10 cellular contexts compared by ENCODE assay signal in the genomic region with DNA sequence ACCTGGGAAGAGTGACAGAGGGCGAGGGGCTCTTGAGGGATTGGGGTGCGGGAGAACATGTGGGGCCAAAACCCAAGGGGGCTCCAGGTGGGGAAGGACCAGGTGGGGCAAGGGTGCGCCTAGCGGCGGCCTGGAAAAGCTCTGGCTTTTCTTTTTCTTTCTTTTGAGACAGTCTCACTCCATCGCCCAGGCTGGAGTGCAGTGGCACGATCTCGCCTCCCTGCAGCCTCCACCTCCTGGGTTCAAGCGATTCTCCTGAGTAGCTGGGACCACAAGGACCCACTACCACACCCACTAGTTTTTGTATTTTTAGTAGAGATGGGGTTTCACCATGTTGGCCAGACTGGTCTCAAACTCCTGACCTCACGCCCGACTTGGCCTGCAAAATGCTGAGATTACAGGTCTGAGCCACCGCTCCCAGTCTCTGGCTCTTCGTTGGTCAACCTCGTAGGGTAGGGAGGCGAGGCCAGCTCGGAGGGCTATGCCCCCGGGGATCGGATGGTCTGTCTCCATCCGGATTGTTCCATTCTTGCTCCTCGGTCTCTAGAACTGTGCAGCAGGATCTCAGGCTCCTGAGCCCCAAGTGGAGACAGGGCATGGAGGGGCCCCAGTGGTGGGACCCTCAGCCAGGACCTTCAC. TPM values are rescaled to one million over a fixed set of nuclear protein-coding genes. Genes with fewer than 3 reads are reported as not detected.
DNase-seq lines count a peak whose midpoint lies in the region; ATAC-seq, FAIRE-seq and TF ChIP-seq lines count a peak whose summit lies in the region.
"Had no signal": no experiment of that assay in that cellular context is flagged by ENCODE, and none has a peak within 500 bp of the region (broad histone marks: within the 10 kb centered on the region; RNA-seq: fewer than 3 reads in every experiment).

No MANE protein-coding gene starts in this region.

- 46% methylated on average over 15 of the region's 20 CpGs; no CpG with 5 or more reads in 1 of the 2 experiments for WGBS in H1 (ENCODE audit: extremely low coverage in 1 of 2, insufficient coverage in 1 of 2, insufficient read length in 1 of 2, insufficient replicate concordance in 2 of 2, low coverage in 1 of 2, low lambda C conversion rate in 2 of 2, missing lambda C conversion rate in 1 of 2), 2 experiments
- 83 to 84% methylated on average over 20 of the region's 20 CpGs for WGBS in pancreas, 2 donors

- H2BK12ac ChIP-seq in H1 (ENCODE audit: low read depth, low read length) = peak overlapping the region; percentile 55; the same call in 1 of the 2 replicates

- H4K91ac ChIP-seq in H1 (replicated peaks; ENCODE audit: insufficient read length, low read length) = no peak overlapping the region

- H3K9me2 ChIP-seq in DOHH2 (replicated peaks; ENCODE audit: control insufficient read depth, low read length) (no peaks in the 10 kb centered on the region), MM.1S (replicated peaks; ENCODE audit: insufficient read depth, low read length) (no peaks in the 10 kb centered on the region)

- H3K4me1 ChIP-seq in DOHH2 (ENCODE audit: control insufficient read depth, low read length) (peaks cover 47% of the 10 kb centered on the region), MM.1S (ENCODE audit: low read length) (peaks cover 11% of the 10 kb centered on the region), H1 (replicated peaks in 1 of 4; ENCODE audit: control insufficient read depth in 3 of 4, insufficient read depth in 4 of 4, low read length in 3 of 4) (peaks cover 0 to 14% (median 13%) of the 10 kb centered on the region in 4 experiments; a peak in 6 of 7 replicates), pancreas (no peaks in the 10 kb centered on the region)

- POLR2A ChIA-PET in H1 (lab: Charles Lee; ENCODE audit: partially characterized antibody) = interaction anchor here (1.1 to 9.2 kb wide), 6 partner anchors 11 to 132 kb away, joined by 3 to 216 read pairs (median 7); no protein-coding TSS in a partner anchor

- TF ChIP-seq POLR2A in H1 (IDR thresholded peaks at IDR 0.05; ENCODE audit: control extremely low read depth in 1 of 2, low read depth in 2 of 2, low read length in 2 of 2) = no peak

- H3K4me2 ChIP-seq in DOHH2 (ENCODE audit: low read length) = peak overlapping the region; percentile 92
- peak overlapping the region; percentile 99 for H3K4me2 ChIP-seq in MM.1S (ENCODE audit: low read depth, low read length)
- H3K4me2 ChIP-seq in H1 (ENCODE audit: insufficient read depth in 1 of 2, low read depth in 2 of 2, low read length in 2 of 2) = peak overlapping the region; percentile 87 to 94

- no peak overlapping the region for H4K5ac ChIP-seq in H1 (ENCODE audit: insufficient read length, low read depth, low read length)

- peak overlapping the region; percentile 88; the same call in 1 of the 2 replicates for H3K9ac ChIP-seq in MM.1S (ENCODE audit: low read length)
- H3K9ac ChIP-seq in H1 (replicated peaks in 1 of 4; ENCODE audit: extremely low read depth in 1 of 4, low read depth in 3 of 4, low read length in 3 of 4) = peak overlapping the region in 1 of 4 experiments; percentile 1; a peak in 1 of 7 replicates

- H3F3A ChIP-seq in DOHH2 (ENCODE audit: control insufficient read depth, insufficient read depth) (peaks cover 27% of the 10 kb centered on the region), MM.1S (ENCODE audit: insufficient read depth, low read length) (peaks cover 55% of the 10 kb centered on the region)

- TF ChIP-seq CTCF in DOHH2 (IDR thresholded peaks at IDR 0.05; ENCODE audit: low read depth, low read length, poor library complexity, severe bottlenecking) (peak; percentile 69), MM.1S (IDR thresholded peaks at IDR 0.05; ENCODE audit: low read length) (peak; percentile 56), H1 (IDR thresholded peaks at IDR 0.05; ENCODE audit: control extremely low read depth in 1 of 3, insufficient read depth in 1 of 3, low read depth in 1 of 3, low read length in 3 of 3) (peak; percentile 32 to 45 (median 36); a peak in 3 of 4 replicates), pancreas (IDR thresholded peaks at IDR 0.05) (no peak)

- CTCF ChIA-PET in H1 (lab: Charles Lee; ENCODE audit: partially characterized antibody) = interaction anchor here (0.5 to 8.0 kb wide), 13 partner anchors 9 to 157 kb away, joined by 3 to 96 read pairs (median 4); no protein-coding TSS in a partner anchor

- no peak overlapping the region for H2BK15ac ChIP-seq in H1 (ENCODE audit: low read length)

- 0 out of 2 replicates have a peak overlapping the region, but pooled peaks have one; percentile 32 for H2BK20ac ChIP-seq in H1 (ENCODE audit: low read length)

- H2BK120ac ChIP-seq in H1 (replicated peaks; ENCODE audit: low read depth, low read length) = no peak overlapping the region

- peaks cover 40% of the 10 kb centered on the region for H3K79me2 ChIP-seq in DOHH2 (ENCODE audit: control insufficient read depth, low read length)
- peaks cover 42% of the 10 kb centered on the region for H3K79me2 ChIP-seq in MM.1S (ENCODE audit: low read length)
- peaks cover 0 to 7% of the 10 kb centered on the region in 2 experiments; a peak in 1 of 4 replicates for H3K79me2 ChIP-seq in H1 (ENCODE audit: control insufficient read depth in 1 of 2, insufficient read depth in 2 of 2, low read length in 2 of 2)

- H3K9me3 ChIP-seq in DOHH2 (ENCODE audit: control insufficient read depth, insufficient read depth, low read length) (peaks cover 19% of the 10 kb centered on the region), MM.1S (replicated peaks; ENCODE audit: insufficient read depth, low read length) (no peaks in the 10 kb centered on the region), H1 (ENCODE audit: insufficient read depth in 2 of 2, low read depth in 1 of 2, low read length in 1 of 2) (peaks cover 0 to 8% of the 10 kb centered on the region in 2 experiments; a peak in 2 of 4 replicates), pancreas (no peaks in the 10 kb centered on the region)
- H3K9me3 ChIP-seq: gastrocnemius medialis had no signal

- FAIRE-seq in H1 (lab: Jason Lieb, UNC) = no peak
- no peak for FAIRE-seq in pancreas (lab: Jason Lieb, UNC)

- H3K23me2 ChIP-seq in H1 (ENCODE audit: low read depth, low read length) = peaks cover 22% of the 10 kb centered on the region; the same call in 1 of the 2 replicates

- H2AK5ac ChIP-seq in H1 (ENCODE audit: low read depth, low read length) = no peak overlapping the region

- H3K36me3 ChIP-seq in DOHH2 (ENCODE audit: control insufficient read depth, low read length) (peaks cover 30% of the 10 kb centered on the region), MM.1S (replicated peaks; ENCODE audit: insufficient read depth, low read length) (0 out of 2 replicates have a peak, but pooled peaks cover 2% of the 10 kb centered on the region), H1 (ENCODE audit: control insufficient read depth in 2 of 4, insufficient read depth in 4 of 4, low read length in 3 of 4) (peaks cover 0 to 5% (median 0%) of the 10 kb centered on the region in 4 experiments; a peak in 1 of 8 replicates), pancreas (no peaks in the 10 kb centered on the region)
- H3K36me3 ChIP-seq: gastrocnemius medialis had no signal

- no peak overlapping the region for H3K56ac ChIP-seq in H1 (replicated peaks; ENCODE audit: insufficient read length, low read depth, low read length)

- ATAC-seq in pancreas (no peak), HG02623 (IDR thresholded peaks at IDR 0.05; ENCODE audit: unreplicated experiment) (no peak), HG03469 (IDR thresholded peaks at IDR 0.05; ENCODE audit: unreplicated experiment) (no peak), GM21723 (IDR thresholded peaks at IDR 0.05; ENCODE audit: unreplicated experiment) (no peak)
- ATAC-seq: activated CD4-positive, CD25-positive, alpha-beta regulatory T cell treated with anti-CD3 and anti-CD28 coated beads, Interleukin-2, amount 50 U/mL, for 24 hours; gastrocnemius medialis had no signal

- no peak overlapping the region; the same call in 1 of the 2 replicates for H4K8ac ChIP-seq in H1 (ENCODE audit: extremely low read depth, insufficient read depth, low read length)

- H3K27me3 ChIP-seq in DOHH2 (ENCODE audit: control insufficient read depth, low read length) (no peaks in the 10 kb centered on the region), MM.1S (replicated peaks; ENCODE audit: insufficient read depth, low read length) (no peaks in the 10 kb centered on the region), H1 (replicated peaks in 1 of 4; ENCODE audit: control insufficient read depth in 3 of 4, extremely low read depth in 1 of 4, insufficient read depth in 3 of 4, low read length in 3 of 4) (peaks cover 10 to 40% (median 34%) of the 10 kb centered on the region in 4 experiments), pancreas (no peaks in the 10 kb centered on the region)
- H3K27me3 ChIP-seq: gastrocnemius medialis had no signal

- H2BK5ac ChIP-seq in H1 (ENCODE audit: low read depth, low read length) = peak overlapping the region; percentile 44; the same call in 1 of the 2 replicates

- no peak overlapping the region for H3K23ac ChIP-seq in H1 (ENCODE audit: insufficient read length)

- no peak for TF ChIP-seq RAD21 in H1 (IDR thresholded peaks at IDR 0.05 in 1 of 2, conservative IDR thresholded peaks at IDR 0.05 in 1 of 2; ENCODE audit: low read depth in 2 of 2, low read length in 2 of 2)

- H3K14ac ChIP-seq in H1 (ENCODE audit: insufficient read length) = no peak overlapping the region

- DNase-seq in MM.1S = peak; percentile 53
- no peak for DNase-seq in H1 (ENCODE audit: low read depth in 1 of 2, low spot score in 2 of 2)
- peak in 1 of 6 donors; percentile 42 for DNase-seq in pancreas
- DNase-seq in cerebellar cortex (ENCODE audit: low spot score) = no peak

- peak overlapping the region; percentile 93 for H3K27ac ChIP-seq in DOHH2 (ENCODE audit: low read depth, low read length)
- peak overlapping the region; percentile 83; the same call in 1 of the 2 replicates for H3K27ac ChIP-seq in MM.1S (ENCODE audit: low read length)
- no peak overlapping the region for H3K27ac ChIP-seq in H1 (ENCODE audit: low read depth, low read length)
- peak overlapping the region in 3 of 4 donors; percentile 76 to 89 (median 80) for H3K27ac ChIP-seq in pancreas

- H2AFZ ChIP-seq in MM.1S (ENCODE audit: low read length) (peak overlapping the region; percentile 41; the same call in 1 of the 2 replicates), H1 (ENCODE audit: low read length) (no peak overlapping the region)

- H3K79me1 ChIP-seq in H1 (ENCODE audit: low read depth, low read length) = peaks cover 4% of the 10 kb centered on the region; the same call in 1 of the 2 replicates

- H3K4me3 ChIP-seq in DOHH2 (ENCODE audit: low read length) = peak overlapping the region; percentile 99
- H3K4me3 ChIP-seq in MM.1S (ENCODE audit: low read length) = peak overlapping the region; percentile 97
- peak overlapping the region; percentile 49 to 81 (median 56); a peak in 7 of 8 replicates for H3K4me3 ChIP-seq in H1 (ENCODE audit: extremely low read depth in 1 of 4, insufficient read depth in 2 of 4, low read depth in 3 of 4, low read length in 4 of 4)
- peak overlapping the region in 2 of 4 donors; percentile 91 to 96 for H3K4me3 ChIP-seq in pancreas

- no peak overlapping the region for H3K4ac ChIP-seq in H1 (replicated peaks; ENCODE audit: insufficient read length, low read depth, low read length)

- intact Hi-C loops in pancreas (cut with DNase I) = loop anchor here in 1 of 3 donors (5.0 to 10.0 kb wide), 2 partner anchors 63 to 105 kb away; no protein-coding TSS in a partner anchor

- no peak for TF ChIP-seq EP300 in H1 (IDR thresholded peaks at IDR 0.05; ENCODE audit: borderline replicate concordance in 1 of 2, low read depth in 2 of 2, low read length in 2 of 2)

- no peak overlapping the region for H3K18ac ChIP-seq in H1 (ENCODE audit: extremely low read depth, low read length)

- peaks cover 10% of the 10 kb centered on the region; the same call in 1 of the 2 replicates for H4K20me1 ChIP-seq in DOHH2 (ENCODE audit: control insufficient read depth, insufficient read depth, low read depth, low read length)
- peaks cover 17% of the 10 kb centered on the region for H4K20me1 ChIP-seq in MM.1S (ENCODE audit: insufficient read depth, low read length)
- peaks cover 12% of the 10 kb centered on the region in 2 experiments for H4K20me1 ChIP-seq in H1 (replicated peaks in 1 of 2; ENCODE audit: control insufficient read depth in 1 of 2, insufficient read depth in 2 of 2, low read length in 2 of 2)

RNA-seq across cellular contexts. Expression of a gene that starts 3.7 kb away (rescaled TPM):
- 11.0 and 11.4 TPM in 2 replicates for total RNA-seq in H1 (2021; fragmentation: NEBNext Ultra II Directional; extraction: Animal tissue kit (Norgen Biotek cat#: 25700))
- polyA plus RNA-seq in H1 (2011; rRNA removed) (7.4 and 12.1 TPM in 2 replicates), pancreas (100 to 1,000 TPM; 182 to 237 TPM)
- 12.6 TPM for polyA plus RNA-seq in H1 (2011; cell fraction: cytosol; rRNA removed)
- polyA plus RNA-seq in H1 (2011; cell fraction: nucleus; rRNA removed) = 18.4 TPM
- 4.8 to 6.5 TPM (median 5.8 TPM) in 4 replicates for polyA plus RNA-seq in H1 (2012, experiment 1 of 2)
- polyA plus RNA-seq in H1 (2012, experiment 2 of 2) = 5.3 TPM
- polyA plus RNA-seq in H1 (2013, experiment 1 of 2) = 7.8 TPM
- polyA plus RNA-seq in H1 (2013, experiment 2 of 2) = 8.5 TPM
- polyA minus RNA-seq in H1 (2011; rRNA and poly(A)+ RNA removed) = 7.5 and 8.3 TPM in 2 replicates
- 13.9 TPM for polyA minus RNA-seq in H1 (2011; cell fraction: cytosol; rRNA and poly(A)+ RNA removed)
- 47.7 TPM for polyA minus RNA-seq in H1 (2011; cell fraction: nucleus; rRNA and poly(A)+ RNA removed)
- 10 to 100 TPM; 20.4 to 58.8 (median 42.3) TPM for total RNA-seq in pancreas

RNA-seq across cellular contexts. Expression of a gene that starts 22.9 kb away (rescaled TPM):
- 177 and 179 TPM in 2 replicates for total RNA-seq in H1 (2021; fragmentation: NEBNext Ultra II Directional; extraction: Animal tissue kit (Norgen Biotek cat#: 25700))
- 287 and 360 TPM in 2 replicates for polyA plus RNA-seq in H1 (2011; rRNA removed)
- polyA plus RNA-seq in H1 (2011; cell fraction: cytosol; rRNA removed) = 196 TPM
- 187 TPM for polyA plus RNA-seq in H1 (2011; cell fraction: nucleus; rRNA removed)
- polyA plus RNA-seq in H1 (2012, experiment 1 of 2) = 154 to 165 TPM (median 162 TPM) in 4 replicates
- 174 TPM for polyA plus RNA-seq in H1 (2012, experiment 2 of 2)
- 97.9 TPM for polyA plus RNA-seq in H1 (2013, experiment 1 of 2)
- 98.3 TPM for polyA plus RNA-seq in H1 (2013, experiment 2 of 2)
- polyA minus RNA-seq in H1 (2011; rRNA and poly(A)+ RNA removed) = 105 and 122 TPM in 2 replicates
- 69.9 TPM for polyA minus RNA-seq in H1 (2011; cell fraction: cytosol; rRNA and poly(A)+ RNA removed)
- 36.0 TPM for polyA minus RNA-seq in H1 (2011; cell fraction: nucleus; rRNA and poly(A)+ RNA removed)
- 10 to 100 TPM in 3 of 6 donors, 1 to 10 TPM in 3; 3.9 to 14.8 (median 9.7) TPM for total RNA-seq in pancreas
- polyA plus RNA-seq in pancreas = 10 to 100 TPM in 1 of 2 donors, 1 to 10 TPM in 1; 5.2 to 11.9 TPM

RNA-seq across cellular contexts. Expression of a gene that starts 52.3 kb away (rescaled TPM):
- 275 and 277 TPM in 2 replicates for total RNA-seq in H1 (2021; fragmentation: NEBNext Ultra II Directional; extraction: Animal tissue kit (Norgen Biotek cat#: 25700))
- 270 and 410 TPM in 2 replicates for polyA plus RNA-seq in H1 (2011; rRNA removed)
- 254 TPM for polyA plus RNA-seq in H1 (2011; cell fraction: cytosol; rRNA removed)
- 186 TPM for polyA plus RNA-seq in H1 (2011; cell fraction: nucleus; rRNA removed)
- polyA plus RNA-seq in H1 (2012, experiment 1 of 2) = 148 to 224 TPM (median 214 TPM) in 4 replicates
- 148 TPM for polyA plus RNA-seq in H1 (2012, experiment 2 of 2)
- polyA plus RNA-seq in H1 (2013, experiment 1 of 2) = 160 TPM
- polyA plus RNA-seq in H1 (2013, experiment 2 of 2) = 179 TPM
- 17.5 and 28.6 TPM in 2 replicates for polyA minus RNA-seq in H1 (2011; rRNA and poly(A)+ RNA removed)
- polyA minus RNA-seq in H1 (2011; cell fraction: cytosol; rRNA and poly(A)+ RNA removed) = 87.3 TPM
- 60.6 TPM for polyA minus RNA-seq in H1 (2011; cell fraction: nucleus; rRNA and poly(A)+ RNA removed)
- total RNA-seq in pancreas = 10 to 100 TPM; 37.7 to 71.8 (median 48.2) TPM
- polyA plus RNA-seq in pancreas = 10 to 100 TPM; 43.3 to 51.7 TPM

Comparison
In these comparisons a context has a peak if more than half of its experiments do, and no peak if none do; other contexts are left out.
1. CTCF ChIP-seq: peak in DOHH2 (single experiment), MM.1S (single experiment) and H1 (3 of 3); none in pancreas (0 of 4).
2. RNA of a gene that starts 22.9 kb away (total RNA-seq): 177 to 179 TPM in H1; 3.9 to 14.8 TPM in pancreas; every median in the first group is over 10 times any median in the second.
3. Peak in every context shown above with its lines, with median percentiles within 50 percentile points of each other: H3K4me2 ChIP-seq.